Comparison of ENCODE assay signal across 1 cellular context in the genomic region with DNA sequence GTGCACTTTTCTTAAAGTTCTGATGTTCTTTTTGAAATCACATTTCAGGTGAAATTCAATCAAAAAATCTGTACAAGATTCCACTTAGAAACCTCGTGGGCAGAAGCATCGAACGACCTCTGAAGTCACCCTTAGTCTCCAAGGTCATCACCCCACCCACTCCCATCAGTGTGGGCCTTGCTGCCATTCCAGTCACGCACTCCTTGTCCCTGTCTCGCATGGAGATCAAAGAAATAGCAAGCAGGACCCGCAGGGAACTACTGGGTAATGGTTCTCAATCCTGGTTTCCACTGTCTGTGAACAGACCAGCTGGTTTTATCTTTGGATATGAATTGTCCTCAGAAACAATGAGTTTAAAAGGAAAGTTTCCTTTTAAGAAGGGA.
TF ChIP-seq lines count a peak whose summit lies in the region.

No MANE protein-coding gene starts in this region.

TF ChIP-seq in HepG2, 621 proteins besides CTCF, POLR2A, EP300 and RAD21 (continues in another document):
- TF ChIP-seq SAP130 (CRISPR knock-in tag; IDR thresholded peaks at IDR 0.05; ENCODE audit: low read depth) = no peak
- TF ChIP-seq, protein P1, sequence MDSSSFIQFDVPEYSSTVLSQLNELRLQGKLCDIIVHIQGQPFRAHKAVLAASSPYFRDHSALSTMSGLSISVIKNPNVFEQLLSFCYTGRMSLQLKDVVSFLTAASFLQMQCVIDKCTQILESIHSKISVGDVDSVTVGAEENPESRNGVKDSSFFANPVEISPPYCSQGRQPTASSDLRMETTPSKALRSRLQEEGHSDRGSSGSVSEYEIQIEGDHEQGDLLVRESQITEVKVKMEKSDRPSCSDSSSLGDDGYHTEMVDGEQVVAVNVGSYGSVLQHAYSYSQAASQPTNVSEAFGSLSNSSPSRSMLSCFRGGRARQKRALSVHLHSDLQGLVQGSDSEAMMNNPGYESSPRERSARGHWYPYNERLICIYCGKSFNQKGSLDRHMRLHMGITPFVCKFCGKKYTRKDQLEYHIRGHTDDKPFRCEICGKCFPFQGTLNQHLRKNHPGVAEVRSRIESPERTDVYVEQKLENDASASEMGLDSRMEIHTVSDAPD (CRISPR knock-in tag; IDR thresholded peaks at IDR 0.05) = no peak
- no peak for TF ChIP-seq DNMT1 (CRISPR knock-in tag; IDR thresholded peaks at IDR 0.05)
- no peak for TF ChIP-seq HNRNPUL1 (IDR thresholded peaks at IDR 0.05; ENCODE audit: low read depth, low read length)
- 0 out of 2 replicates have a peak, but pooled peaks have one; percentile 16 for TF ChIP-seq FOXA3 (CRISPR knock-in tag; IDR thresholded peaks at IDR 0.05)
- TF ChIP-seq, protein P2, sequence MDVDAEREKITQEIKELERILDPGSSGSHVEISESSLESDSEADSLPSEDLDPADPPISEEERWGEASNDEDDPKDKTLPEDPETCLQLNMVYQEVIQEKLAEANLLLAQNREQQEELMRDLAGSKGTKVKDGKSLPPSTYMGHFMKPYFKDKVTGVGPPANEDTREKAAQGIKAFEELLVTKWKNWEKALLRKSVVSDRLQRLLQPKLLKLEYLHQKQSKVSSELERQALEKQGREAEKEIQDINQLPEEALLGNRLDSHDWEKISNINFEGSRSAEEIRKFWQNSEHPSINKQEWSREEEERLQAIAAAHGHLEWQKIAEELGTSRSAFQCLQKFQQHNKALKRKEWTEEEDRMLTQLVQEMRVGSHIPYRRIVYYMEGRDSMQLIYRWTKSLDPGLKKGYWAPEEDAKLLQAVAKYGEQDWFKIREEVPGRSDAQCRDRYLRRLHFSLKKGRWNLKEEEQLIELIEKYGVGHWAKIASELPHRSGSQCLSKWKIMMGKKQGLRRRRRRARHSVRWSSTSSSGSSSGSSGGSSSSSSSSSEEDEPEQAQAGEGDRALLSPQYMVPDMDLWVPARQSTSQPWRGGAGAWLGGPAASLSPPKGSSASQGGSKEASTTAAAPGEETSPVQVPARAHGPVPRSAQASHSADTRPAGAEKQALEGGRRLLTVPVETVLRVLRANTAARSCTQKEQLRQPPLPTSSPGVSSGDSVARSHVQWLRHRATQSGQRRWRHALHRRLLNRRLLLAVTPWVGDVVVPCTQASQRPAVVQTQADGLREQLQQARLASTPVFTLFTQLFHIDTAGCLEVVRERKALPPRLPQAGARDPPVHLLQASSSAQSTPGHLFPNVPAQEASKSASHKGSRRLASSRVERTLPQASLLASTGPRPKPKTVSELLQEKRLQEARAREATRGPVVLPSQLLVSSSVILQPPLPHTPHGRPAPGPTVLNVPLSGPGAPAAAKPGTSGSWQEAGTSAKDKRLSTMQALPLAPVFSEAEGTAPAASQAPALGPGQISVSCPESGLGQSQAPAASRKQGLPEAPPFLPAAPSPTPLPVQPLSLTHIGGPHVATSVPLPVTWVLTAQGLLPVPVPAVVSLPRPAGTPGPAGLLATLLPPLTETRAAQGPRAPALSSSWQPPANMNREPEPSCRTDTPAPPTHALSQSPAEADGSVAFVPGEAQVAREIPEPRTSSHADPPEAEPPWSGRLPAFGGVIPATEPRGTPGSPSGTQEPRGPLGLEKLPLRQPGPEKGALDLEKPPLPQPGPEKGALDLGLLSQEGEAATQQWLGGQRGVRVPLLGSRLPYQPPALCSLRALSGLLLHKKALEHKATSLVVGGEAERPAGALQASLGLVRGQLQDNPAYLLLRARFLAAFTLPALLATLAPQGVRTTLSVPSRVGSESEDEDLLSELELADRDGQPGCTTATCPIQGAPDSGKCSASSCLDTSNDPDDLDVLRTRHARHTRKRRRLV (CRISPR knock-in tag; IDR thresholded peaks at IDR 0.05) = no peak
- TF ChIP-seq ZFP62 (CRISPR knock-in tag; IDR thresholded peaks at IDR 0.05) = no peak
- no peak for TF ChIP-seq CHCHD3 (CRISPR knock-in tag; IDR thresholded peaks at IDR 0.05)
- TF ChIP-seq GATA4 (IDR thresholded peaks at IDR 0.05; ENCODE audit: borderline replicate concordance, low read depth) = no peak
- TF ChIP-seq, protein P3, sequence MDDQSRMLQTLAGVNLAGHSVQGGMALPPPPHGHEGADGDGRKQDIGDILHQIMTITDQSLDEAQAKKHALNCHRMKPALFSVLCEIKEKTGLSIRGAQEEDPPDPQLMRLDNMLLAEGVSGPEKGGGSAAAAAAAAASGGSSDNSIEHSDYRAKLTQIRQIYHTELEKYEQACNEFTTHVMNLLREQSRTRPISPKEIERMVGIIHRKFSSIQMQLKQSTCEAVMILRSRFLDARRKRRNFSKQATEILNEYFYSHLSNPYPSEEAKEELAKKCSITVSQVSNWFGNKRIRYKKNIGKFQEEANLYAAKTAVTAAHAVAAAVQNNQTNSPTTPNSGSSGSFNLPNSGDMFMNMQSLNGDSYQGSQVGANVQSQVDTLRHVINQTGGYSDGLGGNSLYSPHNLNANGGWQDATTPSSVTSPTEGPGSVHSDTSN (CRISPR knock-in tag; IDR thresholded peaks at IDR 0.05; ENCODE audit: borderline replicate concordance) = no peak
- TF ChIP-seq AHR (CRISPR knock-in tag; IDR thresholded peaks at IDR 0.05) = no peak
- no peak for TF ChIP-seq ZNF431 (CRISPR knock-in tag; IDR thresholded peaks at IDR 0.05; ENCODE audit: borderline replicate concordance, low read depth)
- no peak for TF ChIP-seq PHF21A (CRISPR knock-in tag; IDR thresholded peaks at IDR 0.05)
- TF ChIP-seq PPARG (CRISPR knock-in tag; conservative IDR thresholded peaks at IDR 0.05) = no peak
- peak; percentile 28; the same call in 1 of the 2 replicates for TF ChIP-seq GFI1 (CRISPR knock-in tag; IDR thresholded peaks at IDR 0.05; ENCODE audit: borderline replicate concordance)
- TF ChIP-seq NR2C2 (CRISPR knock-in tag; IDR thresholded peaks at IDR 0.05; ENCODE audit: borderline replicate concordance) = no peak
- no peak for TF ChIP-seq KDM6A (CRISPR knock-in tag; IDR thresholded peaks at IDR 0.05; ENCODE audit: low read depth)
- TF ChIP-seq NCOA5 (CRISPR knock-in tag; IDR thresholded peaks at IDR 0.05) = no peak
- no peak for TF ChIP-seq NAIF1 (CRISPR knock-in tag; IDR thresholded peaks at IDR 0.05; ENCODE audit: borderline replicate concordance)
- TF ChIP-seq DNMT3B (CRISPR knock-in tag; conservative IDR thresholded peaks at IDR 0.05) = no peak
- TF ChIP-seq, protein P4, sequence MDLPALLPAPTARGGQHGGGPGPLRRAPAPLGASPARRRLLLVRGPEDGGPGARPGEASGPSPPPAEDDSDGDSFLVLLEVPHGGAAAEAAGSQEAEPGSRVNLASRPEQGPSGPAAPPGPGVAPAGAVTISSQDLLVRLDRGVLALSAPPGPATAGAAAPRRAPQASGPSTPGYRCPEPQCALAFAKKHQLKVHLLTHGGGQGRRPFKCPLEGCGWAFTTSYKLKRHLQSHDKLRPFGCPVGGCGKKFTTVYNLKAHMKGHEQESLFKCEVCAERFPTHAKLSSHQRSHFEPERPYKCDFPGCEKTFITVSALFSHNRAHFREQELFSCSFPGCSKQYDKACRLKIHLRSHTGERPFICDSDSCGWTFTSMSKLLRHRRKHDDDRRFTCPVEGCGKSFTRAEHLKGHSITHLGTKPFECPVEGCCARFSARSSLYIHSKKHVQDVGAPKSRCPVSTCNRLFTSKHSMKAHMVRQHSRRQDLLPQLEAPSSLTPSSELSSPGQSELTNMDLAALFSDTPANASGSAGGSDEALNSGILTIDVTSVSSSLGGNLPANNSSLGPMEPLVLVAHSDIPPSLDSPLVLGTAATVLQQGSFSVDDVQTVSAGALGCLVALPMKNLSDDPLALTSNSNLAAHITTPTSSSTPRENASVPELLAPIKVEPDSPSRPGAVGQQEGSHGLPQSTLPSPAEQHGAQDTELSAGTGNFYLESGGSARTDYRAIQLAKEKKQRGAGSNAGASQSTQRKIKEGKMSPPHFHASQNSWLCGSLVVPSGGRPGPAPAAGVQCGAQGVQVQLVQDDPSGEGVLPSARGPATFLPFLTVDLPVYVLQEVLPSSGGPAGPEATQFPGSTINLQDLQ (CRISPR knock-in tag; IDR thresholded peaks at IDR 0.05) = no peak
- no peak for TF ChIP-seq IRX3 (CRISPR knock-in tag; IDR thresholded peaks at IDR 0.05; ENCODE audit: borderline replicate concordance, low read depth)
- no peak for TF ChIP-seq ZNF790 (CRISPR knock-in tag; IDR thresholded peaks at IDR 0.05; ENCODE audit: borderline replicate concordance)
- 0 out of 2 replicates have a peak, but pooled peaks have one; percentile 13 for TF ChIP-seq ZFP90 (CRISPR knock-in tag; IDR thresholded peaks at IDR 0.05; ENCODE audit: borderline replicate concordance)
- no peak for TF ChIP-seq ZSCAN12 (CRISPR knock-in tag; IDR thresholded peaks at IDR 0.05)
- TF ChIP-seq KDM3A (CRISPR knock-in tag; IDR thresholded peaks at IDR 0.05; ENCODE audit: low read depth) = no peak
- TF ChIP-seq ZNF644 (CRISPR knock-in tag; IDR thresholded peaks at IDR 0.05; ENCODE audit: low read depth) = peak; percentile 18; the same call in 1 of the 2 replicates
- TF ChIP-seq, protein P5, sequence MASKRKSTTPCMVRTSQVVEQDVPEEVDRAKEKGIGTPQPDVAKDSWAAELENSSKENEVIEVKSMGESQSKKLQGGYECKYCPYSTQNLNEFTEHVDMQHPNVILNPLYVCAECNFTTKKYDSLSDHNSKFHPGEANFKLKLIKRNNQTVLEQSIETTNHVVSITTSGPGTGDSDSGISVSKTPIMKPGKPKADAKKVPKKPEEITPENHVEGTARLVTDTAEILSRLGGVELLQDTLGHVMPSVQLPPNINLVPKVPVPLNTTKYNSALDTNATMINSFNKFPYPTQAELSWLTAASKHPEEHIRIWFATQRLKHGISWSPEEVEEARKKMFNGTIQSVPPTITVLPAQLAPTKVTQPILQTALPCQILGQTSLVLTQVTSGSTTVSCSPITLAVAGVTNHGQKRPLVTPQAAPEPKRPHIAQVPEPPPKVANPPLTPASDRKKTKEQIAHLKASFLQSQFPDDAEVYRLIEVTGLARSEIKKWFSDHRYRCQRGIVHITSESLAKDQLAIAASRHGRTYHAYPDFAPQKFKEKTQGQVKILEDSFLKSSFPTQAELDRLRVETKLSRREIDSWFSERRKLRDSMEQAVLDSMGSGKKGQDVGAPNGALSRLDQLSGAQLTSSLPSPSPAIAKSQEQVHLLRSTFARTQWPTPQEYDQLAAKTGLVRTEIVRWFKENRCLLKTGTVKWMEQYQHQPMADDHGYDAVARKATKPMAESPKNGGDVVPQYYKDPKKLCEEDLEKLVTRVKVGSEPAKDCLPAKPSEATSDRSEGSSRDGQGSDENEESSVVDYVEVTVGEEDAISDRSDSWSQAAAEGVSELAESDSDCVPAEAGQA (IDR thresholded peaks at IDR 0.05; ENCODE audit: low read depth) = no peak
- TF ChIP-seq, protein P5 (CRISPR knock-in tag; IDR thresholded peaks at IDR 0.05; ENCODE audit: borderline replicate concordance) = no peak
- TF ChIP-seq KLF6 (CRISPR knock-in tag; IDR thresholded peaks at IDR 0.05) = no peak
- TF ChIP-seq, protein P6, sequence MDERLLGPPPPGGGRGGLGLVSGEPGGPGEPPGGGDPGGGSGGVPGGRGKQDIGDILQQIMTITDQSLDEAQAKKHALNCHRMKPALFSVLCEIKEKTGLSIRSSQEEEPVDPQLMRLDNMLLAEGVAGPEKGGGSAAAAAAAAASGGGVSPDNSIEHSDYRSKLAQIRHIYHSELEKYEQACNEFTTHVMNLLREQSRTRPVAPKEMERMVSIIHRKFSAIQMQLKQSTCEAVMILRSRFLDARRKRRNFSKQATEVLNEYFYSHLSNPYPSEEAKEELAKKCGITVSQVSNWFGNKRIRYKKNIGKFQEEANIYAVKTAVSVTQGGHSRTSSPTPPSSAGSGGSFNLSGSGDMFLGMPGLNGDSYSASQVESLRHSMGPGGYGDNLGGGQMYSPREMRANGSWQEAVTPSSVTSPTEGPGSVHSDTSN (CRISPR knock-in tag; IDR thresholded peaks at IDR 0.05) = no peak
- TF ChIP-seq ZNF253 (CRISPR knock-in tag; IDR thresholded peaks at IDR 0.05; ENCODE audit: borderline replicate concordance) = no peak
- TF ChIP-seq, protein P7, sequence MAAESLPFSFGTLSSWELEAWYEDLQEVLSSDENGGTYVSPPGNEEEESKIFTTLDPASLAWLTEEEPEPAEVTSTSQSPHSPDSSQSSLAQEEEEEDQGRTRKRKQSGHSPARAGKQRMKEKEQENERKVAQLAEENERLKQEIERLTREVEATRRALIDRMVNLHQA (CRISPR knock-in tag; IDR thresholded peaks at IDR 0.05) = no peak
- no peak for TF ChIP-seq ZNF615 (CRISPR knock-in tag; IDR thresholded peaks at IDR 0.05; ENCODE audit: borderline replicate concordance)
- peak; percentile 70; the same call in 1 of the 2 replicates for TF ChIP-seq ZC3H4 (CRISPR knock-in tag; IDR thresholded peaks at IDR 0.05; ENCODE audit: borderline replicate concordance)
- TF ChIP-seq POLR2G (IDR thresholded peaks at IDR 0.05; ENCODE audit: low read depth, low read length) = peak; percentile 43
- no peak for TF ChIP-seq STAT5B (CRISPR knock-in tag; IDR thresholded peaks at IDR 0.05)
- TF ChIP-seq SIN3A (IDR thresholded peaks at IDR 0.05; ENCODE audit: borderline replicate concordance, low read depth, low read length) = 0 out of 2 replicates have a peak, but pooled peaks have one; percentile 7
- TF ChIP-seq ZFYVE20 (CRISPR knock-in tag; IDR thresholded peaks at IDR 0.05; ENCODE audit: borderline replicate concordance, low read depth) = no peak
- no peak for TF ChIP-seq ZNF274 (CRISPR knock-in tag; IDR thresholded peaks at IDR 0.05)
- TF ChIP-seq CHD4 (IDR thresholded peaks at IDR 0.05; ENCODE audit: borderline replicate concordance, low read length) = no peak
- no peak for TF ChIP-seq SP5 (CRISPR knock-in tag; IDR thresholded peaks at IDR 0.05; ENCODE audit: borderline replicate concordance, low read depth)
- TF ChIP-seq, protein P8, sequence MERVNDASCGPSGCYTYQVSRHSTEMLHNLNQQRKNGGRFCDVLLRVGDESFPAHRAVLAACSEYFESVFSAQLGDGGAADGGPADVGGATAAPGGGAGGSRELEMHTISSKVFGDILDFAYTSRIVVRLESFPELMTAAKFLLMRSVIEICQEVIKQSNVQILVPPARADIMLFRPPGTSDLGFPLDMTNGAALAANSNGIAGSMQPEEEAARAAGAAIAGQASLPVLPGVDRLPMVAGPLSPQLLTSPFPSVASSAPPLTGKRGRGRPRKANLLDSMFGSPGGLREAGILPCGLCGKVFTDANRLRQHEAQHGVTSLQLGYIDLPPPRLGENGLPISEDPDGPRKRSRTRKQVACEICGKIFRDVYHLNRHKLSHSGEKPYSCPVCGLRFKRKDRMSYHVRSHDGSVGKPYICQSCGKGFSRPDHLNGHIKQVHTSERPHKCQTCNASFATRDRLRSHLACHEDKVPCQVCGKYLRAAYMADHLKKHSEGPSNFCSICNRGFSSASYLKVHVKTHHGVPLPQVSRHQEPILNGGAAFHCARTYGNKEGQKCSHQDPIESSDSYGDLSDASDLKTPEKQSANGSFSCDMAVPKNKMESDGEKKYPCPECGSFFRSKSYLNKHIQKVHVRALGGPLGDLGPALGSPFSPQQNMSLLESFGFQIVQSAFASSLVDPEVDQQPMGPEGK (CRISPR knock-in tag; IDR thresholded peaks at IDR 0.05) = 0 out of 2 replicates have a peak, but pooled peaks have one; percentile 21
